Comparison of ENCODE assay signal across 11 cellular contexts in genomic region chr20:44074252-44075151, GRCh38.
DNase-seq lines count a peak whose midpoint lies in the region; ATAC-seq and TF ChIP-seq lines count a peak whose summit lies in the region.
"Had no signal": no experiment of that assay in that cellular context is flagged by ENCODE, and none has a peak within 500 bp of the region (broad histone marks: within the 10 kb centered on the region; RNA-seq: fewer than 3 reads in every experiment).

No MANE protein-coding gene starts in this region.

- H3K27ac ChIP-seq in cardiac muscle cell (no peak overlapping the region), vagina (no peak overlapping the region)

- H3K9me3 ChIP-seq in T-helper 17 cell (ENCODE audit: control insufficient read depth, low read length, poor library complexity, severe bottlenecking) (no peaks in the 10 kb centered on the region), cardiac muscle cell (ENCODE audit: low read depth) (no peaks in the 10 kb centered on the region), vagina (no peaks in the 10 kb centered on the region)

- peaks cover 48% of the 10 kb centered on the region for H3K4me1 Mint-ChIP-seq in activated naive CD8-positive, alpha-beta T cell treated with anti-CD3 and anti-CD28 coated beads, Interleukin-2, amount 10 ng/mL, durations not matched to agents 7 days and 5 days
- peaks cover 47% of the 10 kb centered on the region for H3K4me1 Mint-ChIP-seq in activated naive CD8-positive, alpha-beta T cell treated with anti-CD3 and anti-CD28 coated beads for 36 hours
- H3K4me1 Mint-ChIP-seq in T-helper 17 cell (peaks cover 21% of the 10 kb centered on the region), WTC11 (peaks cover 10% of the 10 kb centered on the region)

- no peak overlapping the region for H3K27ac Mint-ChIP-seq in activated naive CD8-positive, alpha-beta T cell treated with anti-CD3 and anti-CD28 coated beads, Interleukin-2, amount 10 ng/mL, durations not matched to agents 7 days and 5 days
- H3K27ac Mint-ChIP-seq in activated naive CD8-positive, alpha-beta T cell treated with anti-CD3 and anti-CD28 coated beads for 36 hours = no peak overlapping the region
- H3K27ac Mint-ChIP-seq in T-helper 17 cell (peak overlapping the region; percentile 86), WTC11 (no peak overlapping the region)

- TF ChIP-seq POLR2A in vagina (IDR thresholded peaks at IDR 0.05) = no peak

- H3K27me3 ChIP-seq in cardiac muscle cell (no peaks in the 10 kb centered on the region), vagina (no peaks in the 10 kb centered on the region)

- CTCF ChIA-PET in WTC11 (lab: Charles Lee) = no interaction called here

- H3K4me1 ChIP-seq in cardiac muscle cell (ENCODE audit: low read depth) (no peaks in the 10 kb centered on the region), vagina (no peaks in the 10 kb centered on the region)

- H3K9me3 Mint-ChIP-seq in activated naive CD8-positive, alpha-beta T cell treated with anti-CD3 and anti-CD28 coated beads, Interleukin-2, amount 10 ng/mL, durations not matched to agents 7 days and 5 days = no peaks in the 10 kb centered on the region
- H3K9me3 Mint-ChIP-seq in activated naive CD8-positive, alpha-beta T cell treated with anti-CD3 and anti-CD28 coated beads for 36 hours = no peaks in the 10 kb centered on the region
- H3K9me3 Mint-ChIP-seq in WTC11 = no peaks in the 10 kb centered on the region
- H3K9me3 Mint-ChIP-seq: IgD-negative memory B cell had no signal

- ATAC-seq in activated naive CD8-positive, alpha-beta T cell treated with anti-CD3 and anti-CD28 coated beads, Interleukin-2, amount 10 ng/mL, durations not matched to agents 7 days and 5 days (ENCODE audit: low read depth) = no peak
- ATAC-seq in T-helper 17 cell (no peak), GM18867 (IDR thresholded peaks at IDR 0.05; ENCODE audit: unreplicated experiment) (no peak), WTC11 (no peak)

- no peaks in the 10 kb centered on the region for H3K36me3 Mint-ChIP-seq in activated naive CD8-positive, alpha-beta T cell treated with anti-CD3 and anti-CD28 coated beads, Interleukin-2, amount 10 ng/mL, durations not matched to agents 7 days and 5 days
- peaks cover 1% of the 10 kb centered on the region for H3K36me3 Mint-ChIP-seq in activated naive CD8-positive, alpha-beta T cell treated with anti-CD3 and anti-CD28 coated beads for 36 hours
- H3K36me3 Mint-ChIP-seq in T-helper 17 cell (ENCODE audit: low read depth) (no peaks in the 10 kb centered on the region), WTC11 (no peaks in the 10 kb centered on the region)

- DNase-seq in activated naive CD8-positive, alpha-beta T cell treated with anti-CD3 and anti-CD28 coated beads, Interleukin-2, amount 10 ng/mL, durations not matched to agents 7 days and 5 days = peak; percentile 26
- DNase-seq in activated naive CD8-positive, alpha-beta T cell treated with anti-CD3 and anti-CD28 coated beads for 36 hours = no peak
- DNase-seq in T-helper 17 cell = no peak
- DNase-seq in cardiac muscle cell (ENCODE audit: low read depth in 1 of 2, low spot score in 1 of 2) = peak; percentile 31 to 34
- peak; percentile 56 to 81 for DNase-seq in vagina (ENCODE audit: extremely low spot score in 2 of 2)
- no peak for DNase-seq in WTC11 (ENCODE audit: low spot score)
- no peak for DNase-seq in NCI-H187 treated with DMSO at 0.1 percent for 48 hours (lab: John Stamatoyannopoulos, UW)
- DNase-seq: DMS53, trophoblast cell had no signal

- TF ChIP-seq CTCF in cardiac muscle cell (IDR thresholded peaks at IDR 0.05; ENCODE audit: low read depth, low read length) (no peak), vagina (IDR thresholded peaks at IDR 0.05) (no peak), WTC11 (IDR thresholded peaks at IDR 0.05) (no peak)

- intact Hi-C loops in vagina (cut with DNase I) = no loop called here

- H3K4me3 ChIP-seq in cardiac muscle cell = no peak overlapping the region
- no peak overlapping the region for H3K4me3 ChIP-seq in vagina

- no peaks in the 10 kb centered on the region for H3K36me3 ChIP-seq in cardiac muscle cell
- H3K36me3 ChIP-seq in vagina = no peaks in the 10 kb centered on the region

- POLR2A ChIA-PET in activated naive CD8-positive, alpha-beta T cell treated with anti-CD3 and anti-CD28 coated beads, Interleukin-2, amount 10 ng/mL, durations not matched to agents 7 days and 5 days (lab: Charles Lee) = no interaction called here
- POLR2A ChIA-PET in WTC11 (lab: Charles Lee) = no interaction called here

- peaks cover 10% of the 10 kb centered on the region for H3K27me3 Mint-ChIP-seq in activated naive CD8-positive, alpha-beta T cell treated with anti-CD3 and anti-CD28 coated beads, Interleukin-2, amount 10 ng/mL, durations not matched to agents 7 days and 5 days
- H3K27me3 Mint-ChIP-seq in activated naive CD8-positive, alpha-beta T cell treated with anti-CD3 and anti-CD28 coated beads for 36 hours = no peaks in the 10 kb centered on the region
- H3K27me3 Mint-ChIP-seq in T-helper 17 cell = peaks cover 12% of the 10 kb centered on the region
- H3K27me3 Mint-ChIP-seq in WTC11 (ENCODE audit: low read depth) = no peaks in the 10 kb centered on the region; the same call in 1 of the 2 replicates

- H3K4me3 Mint-ChIP-seq in activated naive CD8-positive, alpha-beta T cell treated with anti-CD3 and anti-CD28 coated beads, Interleukin-2, amount 10 ng/mL, durations not matched to agents 7 days and 5 days = no peak overlapping the region
- H3K4me3 Mint-ChIP-seq in activated naive CD8-positive, alpha-beta T cell treated with anti-CD3 and anti-CD28 coated beads for 36 hours = no peak overlapping the region
- H3K4me3 Mint-ChIP-seq in T-helper 17 cell (no peak overlapping the region), WTC11 (no peak overlapping the region)

TF ChIP-seq in WTC11, 78 proteins besides CTCF, POLR2A, EP300 and RAD21 (continues in another document):
- TF ChIP-seq, protein P1, sequence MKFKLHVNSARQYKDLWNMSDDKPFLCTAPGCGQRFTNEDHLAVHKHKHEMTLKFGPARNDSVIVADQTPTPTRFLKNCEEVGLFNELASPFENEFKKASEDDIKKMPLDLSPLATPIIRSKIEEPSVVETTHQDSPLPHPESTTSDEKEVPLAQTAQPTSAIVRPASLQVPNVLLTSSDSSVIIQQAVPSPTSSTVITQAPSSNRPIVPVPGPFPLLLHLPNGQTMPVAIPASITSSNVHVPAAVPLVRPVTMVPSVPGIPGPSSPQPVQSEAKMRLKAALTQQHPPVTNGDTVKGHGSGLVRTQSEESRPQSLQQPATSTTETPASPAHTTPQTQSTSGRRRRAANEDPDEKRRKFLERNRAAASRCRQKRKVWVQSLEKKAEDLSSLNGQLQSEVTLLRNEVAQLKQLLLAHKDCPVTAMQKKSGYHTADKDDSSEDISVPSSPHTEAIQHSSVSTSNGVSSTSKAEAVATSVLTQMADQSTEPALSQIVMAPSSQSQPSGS (CRISPR knock-in tag; IDR thresholded peaks at IDR 0.05; ENCODE audit: borderline replicate concordance, low read depth) = no peak
- TF ChIP-seq NFYB (CRISPR knock-in tag; conservative IDR thresholded peaks at IDR 0.05; ENCODE audit: low read depth) (no peak), RELA (CRISPR knock-in tag; IDR thresholded peaks at IDR 0.05; ENCODE audit: borderline replicate concordance) (no peak), ATF1 (CRISPR knock-in tag; IDR thresholded peaks at IDR 0.05) (no peak), MXD4 (CRISPR knock-in tag; IDR thresholded peaks at IDR 0.05; ENCODE audit: borderline replicate concordance) (no peak), STAT6 (CRISPR knock-in tag; conservative IDR thresholded peaks at IDR 0.05; ENCODE audit: low read depth) (no peak), FOXJ3 (CRISPR knock-in tag; IDR thresholded peaks at IDR 0.05; ENCODE audit: borderline replicate concordance) (no peak), ZNF232 (CRISPR knock-in tag; IDR thresholded peaks at IDR 0.05) (no peak), ZNF423 (CRISPR knock-in tag; IDR thresholded peaks at IDR 0.05) (no peak), TP53 (CRISPR knock-in tag; IDR thresholded peaks at IDR 0.05) (no peak), ZNF317 (CRISPR knock-in tag; IDR thresholded peaks at IDR 0.05; ENCODE audit: borderline replicate concordance, low read depth) (no peak)
- TF ChIP-seq, protein P2, sequence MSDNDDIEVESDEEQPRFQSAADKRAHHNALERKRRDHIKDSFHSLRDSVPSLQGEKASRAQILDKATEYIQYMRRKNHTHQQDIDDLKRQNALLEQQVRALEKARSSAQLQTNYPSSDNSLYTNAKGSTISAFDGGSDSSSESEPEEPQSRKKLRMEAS (CRISPR knock-in tag; IDR thresholded peaks at IDR 0.05) = no peak

Comparison
In these comparisons a context has a peak if more than half of its experiments do, and no peak if none do; other contexts are left out.
1. DNase-seq: peak in activated naive CD8-positive, alpha-beta T cell treated with anti-CD3 and anti-CD28 coated beads, Interleukin-2, amount 10 ng/mL, durations not matched to agents 7 days and 5 days (single experiment), cardiac muscle cell (2 of 2) and vagina (2 of 2); none in activated naive CD8-positive, alpha-beta T cell treated with anti-CD3 and anti-CD28 coated beads for 36 hours (single experiment), T-helper 17 cell (0 of 3), WTC11 (single experiment) and NCI-H187 treated with DMSO at 0.1 percent for 48 hours (single experiment).